20 cellular contexts compared by ENCODE assay signal in genomic region chr2:128169094-128169493, GRCh38.
A peak's percentile ranks its signal among the peaks of the same experiment; 100 is the strongest.
DNase-seq lines count a peak whose midpoint lies in the region; ATAC-seq, FAIRE-seq and TF ChIP-seq lines count a peak whose summit lies in the region.
"Had no signal": no experiment of that assay in that cellular context is flagged by ENCODE, and none has a peak within 500 bp of the region (broad histone marks: within the 10 kb centered on the region; RNA-seq: fewer than 3 reads in every experiment).

No MANE protein-coding gene starts in this region.

- POLR2A ChIA-PET in activated CD8-positive, alpha-beta T cell treated with anti-CD3 and anti-CD28 coated beads, Interleukin-2, amount 10 ng/mL, durations not matched to agents 7 days and 5 days (lab: Charles Lee): interaction anchor here (1.7 kb wide), 1 partner anchor 78 kb away, joined by 6 read pairs; the partner anchor contains the start of gene UGGT1
- POLR2A ChIA-PET in activated CD8-positive, alpha-beta T cell treated with anti-CD3 and anti-CD28 coated beads for 36 hours (lab: Charles Lee): no interaction called here
- POLR2A ChIA-PET in IMR-90 (lab: Charles Lee; ENCODE audit: unreplicated experiment) (no interaction called here), HepG2 (lab: Yijun Ruan, JAX) (interaction anchor here (1.0 to 2.5 kb wide), 3 partner anchors 9 to 147 kb away, joined by 5 to 27 read pairs (median 8); no protein-coding TSS in a partner anchor)

- TF ChIP-seq EP300 in HepG2 (IDR thresholded peaks at IDR 0.05; ENCODE audit: low read depth in 2 of 2, low read length in 2 of 2) (no peak), HepG2 (CRISPR knock-in tag; IDR thresholded peaks at IDR 0.05; ENCODE audit: borderline replicate concordance) (no peak)

- TF ChIP-seq RAD21 in IMR-90 (IDR thresholded peaks at IDR 0.05; ENCODE audit: low read length) (no peak), HepG2 (CRISPR knock-in tag; IDR thresholded peaks at IDR 0.05) (no peak)

- TF ChIP-seq POLR2A in IMR-90 (IDR thresholded peaks at IDR 0.05; ENCODE audit: low read depth, low read length) (no peak), HepG2 (IDR thresholded peaks at IDR 0.05; ENCODE audit: insufficient read depth in 1 of 2, low read depth in 2 of 2, low read length in 2 of 2) (no peak)

- H4K8ac ChIP-seq in IMR-90 (ENCODE audit: low read depth in 2 of 2, low read length in 2 of 2): peak overlapping the region in 1 of 2 experiments; percentile 55; a peak in 1 of 4 replicates

- peaks cover 3% of the 10 kb centered on the region for H3K79me2 ChIP-seq in HepG2 (ENCODE audit: insufficient read depth, low read length)

- no peak overlapping the region for H4K5ac ChIP-seq in IMR-90 (ENCODE audit: low read depth, low read length)

- no peak for ATAC-seq in activated CD8-positive, alpha-beta T cell treated with anti-CD3 and anti-CD28 coated beads, Interleukin-2, amount 10 ng/mL, durations not matched to agents 7 days and 5 days
- ATAC-seq in activated CD8-positive, alpha-beta T cell treated with anti-CD3 and anti-CD28 coated beads for 36 hours: no peak
- ATAC-seq in IMR-90 (ENCODE audit: low read depth) (no peak; the same call in 1 of the 2 replicates), HepG2 (no peak), HG02981 (IDR thresholded peaks at IDR 0.05; ENCODE audit: unreplicated experiment) (no peak), pancreas (no peak)
- ATAC-seq in stimulated activated naive B cell treated with anti-CD40 and anti-IgM and Interleukin-4, amounts not matched to agents 10 μg/mL and 1 μg/mL and 100 μg/mL, for 72 hours (replicated peaks): no peak
- ATAC-seq: GM12878 had no signal

- peaks cover 8% of the 10 kb centered on the region for H3K4me1 ChIP-seq in IMR-90 (ENCODE audit: control insufficient read depth, insufficient read depth, low read length)
- peaks cover 97% of the 10 kb centered on the region for H3K4me1 ChIP-seq in HepG2 (ENCODE audit: insufficient read depth, low read length)
- H3K4me1 ChIP-seq in pancreas: peaks cover 0 to 4% (median 0%) of the 10 kb centered on the region in 3 donors
- H3K4me1 ChIP-seq: Peyer's patch had no signal

- H2BK5ac ChIP-seq in IMR-90 (ENCODE audit: low read depth, low read length, poor library complexity, severe bottlenecking): peak overlapping the region; percentile 55

- H4K91ac ChIP-seq in IMR-90 (ENCODE audit: insufficient read depth, low read depth, low read length): no peak overlapping the region; the same call in 1 of the 2 replicates

- FAIRE-seq in HepG2 (lab: Jason Lieb, UNC) (no peak), pancreas (lab: Jason Lieb, UNC) (no peak)
- FAIRE-seq: GM12878, HTR-8/SVneo had no signal

- H4K20me1 ChIP-seq in IMR-90 (ENCODE audit: insufficient read depth, low read length) (no peaks in the 10 kb centered on the region), HepG2 (ENCODE audit: insufficient read depth, low read length) (no peaks in the 10 kb centered on the region)

- H3K27ac Mint-ChIP-seq in activated CD8-positive, alpha-beta T cell treated with anti-CD3 and anti-CD28 coated beads, Interleukin-2, amount 10 ng/mL, durations not matched to agents 7 days and 5 days: peak overlapping the region; percentile 17
- H3K27ac Mint-ChIP-seq in activated CD8-positive, alpha-beta T cell treated with anti-CD3 and anti-CD28 coated beads for 36 hours: no peak overlapping the region
- peak overlapping the region; percentile 1 for H3K27ac Mint-ChIP-seq in stimulated activated naive B cell treated with anti-CD40 and anti-IgM and Interleukin-4, amounts not matched to agents 10 μg/mL and 1 μg/mL and 100 μg/mL, for 72 hours

- H3K4me2 ChIP-seq in IMR-90 (ENCODE audit: low read depth, low read length): no peak overlapping the region
- H3K4me2 ChIP-seq in HepG2 (ENCODE audit: low read depth, low read length): peak overlapping the region; percentile 55

- H3K36me3 ChIP-seq in IMR-90 (ENCODE audit: control insufficient read depth, insufficient read depth, low read length): peaks cover 31% of the 10 kb centered on the region
- H3K36me3 ChIP-seq in HepG2 (replicated peaks in 1 of 2; ENCODE audit: control insufficient read depth in 1 of 2, insufficient read depth in 2 of 2, low read length in 2 of 2): peaks cover 13 to 50% of the 10 kb centered on the region in 2 experiments
- H3K36me3 ChIP-seq in pancreas: peaks cover 0 to 73% (median 14%) of the 10 kb centered on the region in 3 donors

- peaks cover 7% of the 10 kb centered on the region for H3K9me1 ChIP-seq in IMR-90 (ENCODE audit: insufficient read depth, low read length)

- H2BK20ac ChIP-seq in IMR-90 (ENCODE audit: low read depth, low read length): peak overlapping the region; percentile 22; the same call in 1 of the 2 replicates

- peak overlapping the region; percentile 25; the same call in 1 of the 2 replicates for H3K4ac ChIP-seq in IMR-90 (ENCODE audit: low read depth, low read length)

- H3K4me3 ChIP-seq in IMR-90 (ENCODE audit: insufficient read depth, low read depth, low read length) (no peak overlapping the region), HepG2 (replicated peaks in 1 of 3; ENCODE audit: insufficient read depth in 1 of 3, low read depth in 2 of 3, low read length in 3 of 3) (peak overlapping the region in 1 of 3 experiments; percentile 32; a peak in 2 of 6 replicates), pancreas (no peak overlapping the region)
- H3K4me3 ChIP-seq: GM12878, Peyer's patch had no signal

- H3K36me3 Mint-ChIP-seq in activated CD8-positive, alpha-beta T cell treated with anti-CD3 and anti-CD28 coated beads, Interleukin-2, amount 10 ng/mL, durations not matched to agents 7 days and 5 days (ENCODE audit: low read depth): peaks cover 63% of the 10 kb centered on the region
- peaks cover 62% of the 10 kb centered on the region for H3K36me3 Mint-ChIP-seq in activated CD8-positive, alpha-beta T cell treated with anti-CD3 and anti-CD28 coated beads for 36 hours (ENCODE audit: low read depth)
- H3K36me3 Mint-ChIP-seq in stimulated activated naive B cell treated with anti-CD40 and anti-IgM and Interleukin-4, amounts not matched to agents 10 μg/mL and 1 μg/mL and 100 μg/mL, for 72 hours: peaks cover 34 to 51% of the 10 kb centered on the region in 2 donors

- H3K79me1 ChIP-seq in IMR-90 (ENCODE audit: low read depth in 1 of 2, low read length in 2 of 2): peaks cover 0 to 15% of the 10 kb centered on the region in 2 experiments; a peak in 3 of 4 replicates

- no peak overlapping the region for H2AK9ac ChIP-seq in IMR-90 (replicated peaks; ENCODE audit: low read depth, low read length, poor library complexity)

- peaks cover 23% of the 10 kb centered on the region for H3K4me1 Mint-ChIP-seq in activated CD8-positive, alpha-beta T cell treated with anti-CD3 and anti-CD28 coated beads, Interleukin-2, amount 10 ng/mL, durations not matched to agents 7 days and 5 days (ENCODE audit: low read depth)
- peaks cover 17% of the 10 kb centered on the region for H3K4me1 Mint-ChIP-seq in activated CD8-positive, alpha-beta T cell treated with anti-CD3 and anti-CD28 coated beads for 36 hours (ENCODE audit: low read depth)
- peaks cover 7 to 9% of the 10 kb centered on the region in 2 donors for H3K4me1 Mint-ChIP-seq in stimulated activated naive B cell treated with anti-CD40 and anti-IgM and Interleukin-4, amounts not matched to agents 10 μg/mL and 1 μg/mL and 100 μg/mL, for 72 hours

- in situ Hi-C loops in IMR-90 (cut with MboI; ENCODE audit: low sequenced_read_pairs) (loop anchor here (25.0 kb wide), 1 partner anchor 1693 kb away; no protein-coding TSS in a partner anchor), HepG2 (cut with HindIII; ENCODE audit: extremely low pct_ligation_motif_present, low pct_unique_long_range_greater_than_20kb) (no loop called here)

- WGBS in IMR-90 (ENCODE audit: extremely low coverage in 2 of 2, insufficient read length in 1 of 2), 2 experiments: no CpG with 5 or more reads among the region's 4 CpGs
- WGBS in HepG2 (ENCODE audit: low lambda C conversion rate): 73% methylated on average over 4 of the region's 4 CpGs
- WGBS in pancreas, 2 donors: 94 to 95% methylated on average over 4 of the region's 4 CpGs

- no TSS peak for BruUV-seq in IMR-90 (replicated peaks; lab: Mats Ljungman, UMichigan)
- BruUV-seq in HepG2 (replicated peaks; lab: Mats Ljungman, UMichigan): TSS peak; percentile 98

- H3K9me3 ChIP-seq in IMR-90 (ENCODE audit: control insufficient read depth, insufficient read depth, low read length): no peaks in the 10 kb centered on the region
- no peaks in the 10 kb centered on the region for H3K9me3 ChIP-seq in HepG2 (ENCODE audit: low read length)
- H3K9me3 ChIP-seq in pancreas: no peaks in the 10 kb centered on the region
- H3K9me3 ChIP-seq: Peyer's patch had no signal

- H2AFZ ChIP-seq in IMR-90 (replicated peaks; ENCODE audit: low read length, poor library complexity) (no peak overlapping the region), HepG2 (ENCODE audit: low read length) (no peak overlapping the region)

- H2BK15ac ChIP-seq in IMR-90 (ENCODE audit: low read depth, low read length): no peak overlapping the region

- H3K27me3 ChIP-seq in IMR-90 (ENCODE audit: control insufficient read depth, insufficient read depth, low read length) (no peaks in the 10 kb centered on the region), HepG2 (ENCODE audit: control insufficient read depth in 1 of 2, insufficient read depth in 2 of 2, low read length in 2 of 2) (no peaks in the 10 kb centered on the region), pancreas (no peaks in the 10 kb centered on the region)
- H3K27me3 ChIP-seq: Peyer's patch had no signal

- no peak overlapping the region for H3K4me3 Mint-ChIP-seq in activated CD8-positive, alpha-beta T cell treated with anti-CD3 and anti-CD28 coated beads, Interleukin-2, amount 10 ng/mL, durations not matched to agents 7 days and 5 days
- no peak overlapping the region for H3K4me3 Mint-ChIP-seq in activated CD8-positive, alpha-beta T cell treated with anti-CD3 and anti-CD28 coated beads for 36 hours
- no peak overlapping the region for H3K4me3 Mint-ChIP-seq in stimulated activated naive B cell treated with anti-CD40 and anti-IgM and Interleukin-4, amounts not matched to agents 10 μg/mL and 1 μg/mL and 100 μg/mL, for 72 hours
- H3K4me3 Mint-ChIP-seq: CD4-positive, alpha-beta memory T cell; H9 had no signal

- H3K9me3 Mint-ChIP-seq in activated CD8-positive, alpha-beta T cell treated with anti-CD3 and anti-CD28 coated beads, Interleukin-2, amount 10 ng/mL, durations not matched to agents 7 days and 5 days (ENCODE audit: insufficient read depth): no peaks in the 10 kb centered on the region
- no peaks in the 10 kb centered on the region for H3K9me3 Mint-ChIP-seq in activated CD8-positive, alpha-beta T cell treated with anti-CD3 and anti-CD28 coated beads for 36 hours
- H3K9me3 Mint-ChIP-seq in stimulated activated naive B cell treated with anti-CD40 and anti-IgM and Interleukin-4, amounts not matched to agents 10 μg/mL and 1 μg/mL and 100 μg/mL, for 72 hours: no peaks in the 10 kb centered on the region
- H3K9me3 Mint-ChIP-seq: CD4-positive, alpha-beta memory T cell; H9 had no signal

- H2AK5ac ChIP-seq in IMR-90 (ENCODE audit: low read depth, low read length): no peak overlapping the region

- no peak overlapping the region for H3K56ac ChIP-seq in IMR-90 (ENCODE audit: extremely low read depth, insufficient read depth, low read length)

- CTCF ChIA-PET in activated CD8-positive, alpha-beta T cell treated with anti-CD3 and anti-CD28 coated beads, Interleukin-2, amount 10 ng/mL, durations not matched to agents 7 days and 5 days (lab: Charles Lee): interaction anchor here (2.2 kb wide), 1 partner anchor 10 kb away, joined by 8 read pairs; no protein-coding TSS in a partner anchor
- CTCF ChIA-PET in activated CD8-positive, alpha-beta T cell treated with anti-CD3 and anti-CD28 coated beads for 36 hours (lab: Charles Lee): interaction anchor here (1.2 to 1.7 kb wide), 2 partner anchors 10 to 16 kb away, joined by 4 read pairs; no protein-coding TSS in a partner anchor
- CTCF ChIA-PET in IMR-90 (lab: Yijun Ruan, JAX) (no interaction called here), HepG2 (lab: Yijun Ruan, JAX; ENCODE audit: low intra/inter-chr PET ratio, low total read pairs) (interaction anchor here (3.5 kb wide), 1 partner anchor 65 kb away, joined by 17 read pairs; no protein-coding TSS in a partner anchor)

- intact Hi-C loops in activated CD8-positive, alpha-beta T cell treated with anti-CD3 and anti-CD28 coated beads for 36 hours (cut with micrococcal nuclease): no loop called here
- intact Hi-C loops in IMR-90 (cut with micrococcal nuclease) (no loop called here), HepG2 (cut with micrococcal nuclease; ENCODE audit: unreplicated experiment) (loop anchor here (2.0 kb wide), 1 partner anchor 78 kb away; the partner anchor contains the start of gene UGGT1), pancreas (cut with DNase I) (no loop called here)

- no peak for DNase-seq in activated CD8-positive, alpha-beta T cell treated with anti-CD3 and anti-CD28 coated beads, Interleukin-2, amount 10 ng/mL, durations not matched to agents 7 days and 5 days
- no peak for DNase-seq in activated CD8-positive, alpha-beta T cell treated with anti-CD3 and anti-CD28 coated beads for 36 hours
- DNase-seq in IMR-90 (no peak), HepG2 (ENCODE audit: low spot score) (no peak), pancreas (no peak)
- no peak for DNase-seq in stimulated activated naive B cell treated with anti-CD40 and anti-IgM and Interleukin-4, amounts not matched to agents 10 μg/mL and 1 μg/mL and 100 μg/mL, for 72 hours
- DNase-seq in effector CD4-positive, alpha-beta T cell: no peak
- DNase-seq: CD4-positive, alpha-beta memory T cell; DMS153; H9; MM.1S; NCI-H1092; NCI-H2081 treated with DMSO at 0.1 percent for 48 hours; NCI-H446 treated with DMSO at 0.1 percent for 48 hours; NK-92 treated with Interleukin-12 subunit alpha and Interleukin-12 subunit beta, amount 100 ng/mL, for 24 hours; Peyer's patch had no signal

- no peak overlapping the region for H3K23ac ChIP-seq in IMR-90 (ENCODE audit: low read depth, low read length)

- peak overlapping the region; percentile 44; the same call in 1 of the 2 replicates for H2BK120ac ChIP-seq in IMR-90 (ENCODE audit: low read depth, low read length)

- H3K18ac ChIP-seq in IMR-90 (ENCODE audit: low read depth, low read length): no peak overlapping the region; the same call in 1 of the 2 replicates

- dilution Hi-C loops in IMR-90 (cut with HindIII; ENCODE audit: low sequenced_read_pairs, unreplicated experiment): no loop called here

- H3K27me3 Mint-ChIP-seq in activated CD8-positive, alpha-beta T cell treated with anti-CD3 and anti-CD28 coated beads, Interleukin-2, amount 10 ng/mL, durations not matched to agents 7 days and 5 days (ENCODE audit: low read depth): no peaks in the 10 kb centered on the region
- no peaks in the 10 kb centered on the region for H3K27me3 Mint-ChIP-seq in activated CD8-positive, alpha-beta T cell treated with anti-CD3 and anti-CD28 coated beads for 36 hours
- no peaks in the 10 kb centered on the region for H3K27me3 Mint-ChIP-seq in stimulated activated naive B cell treated with anti-CD40 and anti-IgM and Interleukin-4, amounts not matched to agents 10 μg/mL and 1 μg/mL and 100 μg/mL, for 72 hours
- H3K27me3 Mint-ChIP-seq: CD4-positive, alpha-beta memory T cell had no signal

- peak overlapping the region; percentile 49; the same call in 1 of the 2 replicates for H3K14ac ChIP-seq in IMR-90 (replicated peaks; ENCODE audit: low read depth, low read length)

- no peak for TF ChIP-seq CTCF in activated CD8-positive, alpha-beta T cell treated with anti-CD3 and anti-CD28 coated beads for 36 hours (IDR thresholded peaks at IDR 0.05)
- TF ChIP-seq CTCF in IMR-90 (conservative IDR thresholded peaks at IDR 0.05; ENCODE audit: low read depth, low read length) (no peak), HepG2 (CRISPR knock-in tag; IDR thresholded peaks at IDR 0.05) (no peak), pancreas (IDR thresholded peaks at IDR 0.05) (no peak)

- H3K27ac ChIP-seq in IMR-90 (ENCODE audit: insufficient read depth, low read length) (peak overlapping the region; percentile 73; the same call in 1 of the 2 replicates), HepG2 (ENCODE audit: extremely low read length, insufficient read depth, low read length) (peak overlapping the region; percentile 91), pancreas (no peak overlapping the region)
- H3K27ac ChIP-seq: 22Rv1, Peyer's patch had no signal

- no peak overlapping the region for H3K9ac ChIP-seq in IMR-90 (ENCODE audit: low read depth, low read length)
- H3K9ac ChIP-seq in HepG2 (ENCODE audit: insufficient read depth, low read depth, low read length): peak overlapping the region; percentile 69

Comparison
In these comparisons a context has a peak if more than half of its experiments do, and no peak if none do; other contexts are left out.
1. POLR2A ChIA-PET loops: an anchor here in activated CD8-positive, alpha-beta T cell treated with anti-CD3 and anti-CD28 coated beads, Interleukin-2, amount 10 ng/mL, durations not matched to agents 7 days and 5 days (1.7 kb wide) and HepG2 (1.0 to 2.5 kb wide); none called in activated CD8-positive, alpha-beta T cell treated with anti-CD3 and anti-CD28 coated beads for 36 hours and IMR-90.
2. H3K27ac ChIP-seq: peak in IMR-90 (single experiment) and HepG2 (single experiment); none in pancreas (0 of 4).